Comparison of ENCODE assay signal across 9 cellular contexts in genomic region chr16:16014329-16015224, GRCh38.
DNase-seq lines count a peak whose midpoint lies in the region; ATAC-seq, FAIRE-seq and TF ChIP-seq lines count a peak whose summit lies in the region.
"Had no signal": no experiment of that assay in that cellular context is flagged by ENCODE, and none has a peak within 500 bp of the region (broad histone marks: within the 10 kb centered on the region; RNA-seq: fewer than 3 reads in every experiment).

No MANE protein-coding gene starts in this region.

- H4K20me1 ChIP-seq in endothelial cell of umbilical vein (replicated peaks; ENCODE audit: control insufficient read depth, extremely low read depth, insufficient read depth, low read length), result no peaks in the 10 kb centered on the region
- peaks cover 11% of the 10 kb centered on the region for H4K20me1 ChIP-seq in osteoblast (ENCODE audit: insufficient read depth, low read length)

- H3K4me2 ChIP-seq in endothelial cell of umbilical vein (ENCODE audit: insufficient read depth, low read length), result no peak overlapping the region
- H3K4me2 ChIP-seq in osteoblast (ENCODE audit: insufficient read depth, low read length), result no peak overlapping the region

- BruUV-seq in endothelial cell of umbilical vein (replicated peaks; lab: Mats Ljungman, UMichigan), result no TSS peak

- FAIRE-seq in endothelial cell of umbilical vein (lab: Jason Lieb, UNC), result no peak

- no peaks in the 10 kb centered on the region for H3K9me1 ChIP-seq in endothelial cell of umbilical vein (replicated peaks; ENCODE audit: control insufficient read depth, extremely low read depth, insufficient read depth, low read length)

- CTCF ChIA-PET in endothelial cell of umbilical vein (lab: Charles Lee), result interaction anchor here (0.9 to 1.0 kb wide), 2 partner anchors 7 to 16 kb away, joined by 3 read pairs; no protein-coding TSS in a partner anchor

- H2AFZ ChIP-seq in endothelial cell of umbilical vein (ENCODE audit: low read depth, low read length) (no peak overlapping the region), osteoblast (ENCODE audit: low read length) (no peak overlapping the region)

- DNase-seq in BE2C (peak; percentile 76), NCI-H1694 treated with DMSO at 0.1 percent for 48 hours (lab: John Stamatoyannopoulos, UW) (peak; percentile 83), endothelial cell of umbilical vein (ENCODE audit: low read depth, low spot score) (peak; percentile 50), osteoblast (ENCODE audit: insufficient read length, low spot score, missing footprints) (peak; percentile 82)
- no peak for DNase-seq in activated CD4-positive, alpha-beta T cell treated with anti-CD3 and anti-CD28 coated beads for 4 hours

- dilution Hi-C loops in endothelial cell of umbilical vein (cut with MboI; ENCODE audit: extremely low pct_ligation_motif_present, low sequenced_read_pairs), result no loop called here

- H3K27ac ChIP-seq in endothelial cell of umbilical vein (ENCODE audit: insufficient read depth, low read depth, low read length), result no peak overlapping the region
- no peak overlapping the region for H3K27ac ChIP-seq in osteoblast (ENCODE audit: low read depth, low read length)
- H3K27ac ChIP-seq: neutrophil had no signal

- H3K9me3 ChIP-seq in BE2C (no peaks in the 10 kb centered on the region), endothelial cell of umbilical vein (replicated peaks; ENCODE audit: control insufficient read depth, insufficient read depth, low read length) (no peaks in the 10 kb centered on the region), osteoblast (ENCODE audit: low read depth, low read length) (no peaks in the 10 kb centered on the region)
- H3K9me3 ChIP-seq: neutrophil had no signal

- H3K79me2 ChIP-seq in endothelial cell of umbilical vein (ENCODE audit: control insufficient read depth, insufficient read depth, low read length) (peaks cover 6% of the 10 kb centered on the region), osteoblast (ENCODE audit: insufficient read depth, low read length) (peaks cover 18% of the 10 kb centered on the region)

- POLR2A ChIA-PET in endothelial cell of umbilical vein (lab: Charles Lee), result no interaction called here

- intact Hi-C loops in endothelial cell of umbilical vein (cut with micrococcal nuclease), result no loop called here

- ATAC-seq in GM21528 (IDR thresholded peaks at IDR 0.05; ENCODE audit: low FRiP score, unreplicated experiment), result no peak
- ATAC-seq in HG02885 (IDR thresholded peaks at IDR 0.05; ENCODE audit: poor library complexity, unreplicated experiment), result no peak
- ATAC-seq in HG03175 (IDR thresholded peaks at IDR 0.05; ENCODE audit: unreplicated experiment), result no peak

- TF ChIP-seq CTCF in BE2C (IDR thresholded peaks at IDR 0.05; ENCODE audit: low read depth, low read length) (no peak), endothelial cell of umbilical vein (IDR thresholded peaks at IDR 0.05; ENCODE audit: extremely low read depth in 1 of 2, insufficient read depth in 1 of 2, low read depth in 1 of 2, low read length in 2 of 2) (no peak), osteoblast (IDR thresholded peaks at IDR 0.05; ENCODE audit: extremely low read depth, low read depth, low read length) (no peak)

- H3K4me1 ChIP-seq in BE2C, result no peaks in the 10 kb centered on the region; the same call in 1 of the 2 replicates
- no peaks in the 10 kb centered on the region for H3K4me1 ChIP-seq in endothelial cell of umbilical vein (ENCODE audit: control insufficient read depth, extremely low read depth, insufficient read depth, low read length)
- H3K4me1 ChIP-seq in osteoblast (ENCODE audit: insufficient read depth, low read length), result peaks cover 23% of the 10 kb centered on the region

- no peaks in the 10 kb centered on the region for H3K27me3 ChIP-seq in BE2C
- H3K27me3 ChIP-seq in endothelial cell of umbilical vein (ENCODE audit: control insufficient read depth in 2 of 2, insufficient read depth in 2 of 2, low read length in 2 of 2), result no peaks in the 10 kb centered on the region
- no peaks in the 10 kb centered on the region for H3K27me3 ChIP-seq in osteoblast (ENCODE audit: insufficient read depth, low read length)
- H3K27me3 ChIP-seq: neutrophil had no signal

- H3K4me3 ChIP-seq in BE2C (ENCODE audit: low read depth, low read length), result no peak overlapping the region
- H3K4me3 ChIP-seq in endothelial cell of umbilical vein (replicated peaks in 1 of 3; ENCODE audit: insufficient read depth in 1 of 3, low read depth in 1 of 3, low read length in 3 of 3), result no peak overlapping the region
- no peak overlapping the region for H3K4me3 ChIP-seq in osteoblast (ENCODE audit: insufficient read depth, low read length)

- H3K36me3 ChIP-seq in BE2C (peaks cover 77% of the 10 kb centered on the region), endothelial cell of umbilical vein (ENCODE audit: control insufficient read depth in 2 of 2, extremely low read depth in 1 of 2, insufficient read depth in 2 of 2, low read length in 2 of 2) (peaks cover 5 to 31% of the 10 kb centered on the region in 2 experiments), osteoblast (ENCODE audit: insufficient read depth, low read length) (peaks cover 31% of the 10 kb centered on the region)

- no peak for TF ChIP-seq POLR2A in endothelial cell of umbilical vein (IDR thresholded peaks at IDR 0.05; ENCODE audit: low read depth, low read length)

- no peak overlapping the region for H3K9ac ChIP-seq in endothelial cell of umbilical vein (replicated peaks; ENCODE audit: extremely low read depth, insufficient read depth, low read length)

TF ChIP-seq in endothelial cell of umbilical vein, 7 proteins besides CTCF, POLR2A, EP300 and RAD21:
- TF ChIP-seq MYC (IDR thresholded peaks at IDR 0.05; ENCODE audit: low read depth, low read length) (no peak), POLR2AphosphoS5 (IDR thresholded peaks at IDR 0.05; ENCODE audit: insufficient read depth, low read depth, low read length) (no peak), GATA2 (IDR thresholded peaks at IDR 0.05; ENCODE audit: insufficient read depth, insufficient read length, low read depth, low read length) (no peak), FOS (IDR thresholded peaks at IDR 0.05; ENCODE audit: borderline replicate concordance, insufficient read depth, low read length) (no peak), EZH2 (IDR thresholded peaks at IDR 0.05; ENCODE audit: borderline replicate concordance, low read depth, low read length, severe bottlenecking) (no peak), MAX (IDR thresholded peaks at IDR 0.05; ENCODE audit: insufficient read depth, insufficient read length) (no peak), JUN (IDR thresholded peaks at IDR 0.05; ENCODE audit: borderline replicate concordance, insufficient read depth, insufficient read length, low read depth) (no peak)

Comparison
In these comparisons a context has a peak if more than half of its experiments do, and no peak if none do; other contexts are left out.
1. DNase-seq: peak in BE2C (single experiment), NCI-H1694 treated with DMSO at 0.1 percent for 48 hours (single experiment), endothelial cell of umbilical vein (single experiment) and osteoblast (single experiment); none in activated CD4-positive, alpha-beta T cell treated with anti-CD3 and anti-CD28 coated beads for 4 hours (0 of 2).